In genomic region chrX:31563792-31564191, GRCh38 we compare ENCODE assay signal across 27 cellular contexts.
"Had no signal": no experiment of that assay in that cellular context is flagged by ENCODE, and none has a peak within 500 bp of the region (broad histone marks: within the 10 kb centered on the region; RNA-seq: fewer than 3 reads in every experiment).

No MANE protein-coding gene starts in this region.

- H3K4me3 Mint-ChIP-seq: activated CD8-positive, alpha-beta T cell treated with anti-CD3 and anti-CD28 coated beads for 36 hours; activated naive CD4-positive, alpha-beta T cell treated with anti-CD3 and anti-CD28 coated beads, Interleukin-2, amount 10 ng/mL, durations not matched to agents 7 days and 5 days; activated naive CD8-positive, alpha-beta T cell treated with anti-CD3 and anti-CD28 coated beads for 36 hours; activated T-cell treated with anti-CD3 and anti-CD28 coated beads, Interleukin-2, amount 50 U/mL, for 72 hours; T-helper 17 cell had no signal

- FAIRE-seq: colon, RCC 7860, TTC549 had no signal

- H3K27me3 Mint-ChIP-seq: activated CD8-positive, alpha-beta T cell treated with anti-CD3 and anti-CD28 coated beads for 36 hours; activated naive CD4-positive, alpha-beta T cell treated with anti-CD3 and anti-CD28 coated beads, Interleukin-2, amount 10 ng/mL, durations not matched to agents 7 days and 5 days; activated naive CD8-positive, alpha-beta T cell treated with anti-CD3 and anti-CD28 coated beads for 36 hours; T-helper 17 cell had no signal

- H3K9me3 Mint-ChIP-seq: activated naive CD4-positive, alpha-beta T cell treated with anti-CD3 and anti-CD28 coated beads, Interleukin-2, amount 10 ng/mL, durations not matched to agents 7 days and 5 days; activated naive CD8-positive, alpha-beta T cell treated with anti-CD3 and anti-CD28 coated beads for 36 hours; activated T-cell treated with anti-CD3 and anti-CD28 coated beads, Interleukin-2, amount 50 U/mL, for 72 hours; activated T-helper 2 cell treated with anti-CD3 and anti-CD28 coated beads, Interferon-gamma antibody, Interleukin-2, Interleukin-4, amounts not matched to agents 10 μg/mL and 5 μg/mL and 100 μg/mL, durations not matched to agents 14 hours and 24 hours and 36 hours had no signal

- H3K4me1 Mint-ChIP-seq: activated naive CD4-positive, alpha-beta T cell treated with anti-CD3 and anti-CD28 coated beads, Interleukin-2, amount 10 ng/mL, durations not matched to agents 7 days and 5 days; activated naive CD8-positive, alpha-beta T cell treated with anti-CD3 and anti-CD28 coated beads for 36 hours; T-helper 17 cell had no signal

- H3K27ac ChIP-seq: WERI-Rb-1 had no signal

- H3K36me3 Mint-ChIP-seq: activated naive CD4-positive, alpha-beta T cell treated with anti-CD3 and anti-CD28 coated beads, Interleukin-2, amount 10 ng/mL, durations not matched to agents 7 days and 5 days; activated naive CD8-positive, alpha-beta T cell treated with anti-CD3 and anti-CD28 coated beads for 36 hours had no signal

- ATAC-seq: activated CD8-positive, alpha-beta T cell treated with anti-CD3 and anti-CD28 coated beads for 36 hours; activated T-cell treated with anti-CD3 and anti-CD28 coated beads, Interleukin-2, amount 50 U/mL, for 72 hours; PC-3; T-helper 17 cell had no signal

- H3K36me3 ChIP-seq: WERI-Rb-1 had no signal

- DNase-seq: activated CD4-positive, alpha-beta T cell treated with anti-CD3 and anti-CD28 coated beads for 4 hours; activated CD8-positive, alpha-beta memory T cell treated with anti-CD3 and anti-CD28 coated beads, Interleukin-2, amount 50 U/mL, for 4 hours; activated CD8-positive, alpha-beta T cell treated with anti-CD3 and anti-CD28 coated beads for 36 hours; activated gamma-delta T cell treated with Interleukin-2 at 50 U/mL for 16 hours; activated naive CD4-positive, alpha-beta T cell treated with anti-CD3 and anti-CD28 coated beads, Interleukin-2, amount 10 ng/mL, durations not matched to agents 7 days and 5 days; activated naive CD8-positive, alpha-beta T cell treated with anti-CD3 and anti-CD28 coated beads for 36 hours; activated T-cell treated with anti-CD3 and anti-CD28 coated beads, Interleukin-2, amount 50 U/mL, for 72 hours; cerebellar nuclear complex; KG1; NCI-H1092; NCI-H1417 treated with DMSO at 0.1 percent for 48 hours; NCI-H1694; NCI-H2029; NCI-H2107; NCI-H2171 treated with DMSO at 0.1 percent for 48 hours; NCI-H226; NCI-H526; NK-92 treated with Interleukin-12 subunit alpha and Interleukin-12 subunit beta, amount 100 ng/mL, for 24 hours; PC-3; SHP77; T-helper 17 cell; T-helper 9 cell; WERI-Rb-1 had no signal

- H3K27ac Mint-ChIP-seq: activated CD8-positive, alpha-beta T cell treated with anti-CD3 and anti-CD28 coated beads for 36 hours; activated naive CD4-positive, alpha-beta T cell treated with anti-CD3 and anti-CD28 coated beads, Interleukin-2, amount 10 ng/mL, durations not matched to agents 7 days and 5 days; activated naive CD8-positive, alpha-beta T cell treated with anti-CD3 and anti-CD28 coated beads for 36 hours; activated T-cell treated with anti-CD3 and anti-CD28 coated beads, Interleukin-2, amount 50 U/mL, for 72 hours; activated T-helper 2 cell treated with anti-CD3 and anti-CD28 coated beads, Interferon-gamma antibody, Interleukin-2, Interleukin-4, amounts not matched to agents 10 μg/mL and 5 μg/mL and 100 μg/mL, durations not matched to agents 14 hours and 24 hours and 36 hours; T-helper 17 cell had no signal
